Comparison of ENCODE assay signal across 22 cellular contexts in genomic region chr2:201985740-201986735, GRCh38. TPM values are rescaled to one million over a fixed set of nuclear protein-coding genes. Genes with fewer than 3 reads are reported as not detected.
DNase-seq lines count a peak whose midpoint lies in the region; ATAC-seq, FAIRE-seq and TF ChIP-seq lines count a peak whose summit lies in the region.
"Had no signal": no experiment of that assay in that cellular context is flagged by ENCODE, and none has a peak within 500 bp of the region (broad histone marks: within the 10 kb centered on the region; RNA-seq: fewer than 3 reads in every experiment).

No MANE protein-coding gene starts in this region.

- H3K27me3 ChIP-seq in SK-N-SH (ENCODE audit: insufficient read depth) (no peaks in the 10 kb centered on the region), bronchial epithelial cell (ENCODE audit: control insufficient read depth, insufficient read depth, low read length) (no peaks in the 10 kb centered on the region), ascending aorta (no peaks in the 10 kb centered on the region)
- H3K27me3 ChIP-seq: uterus had no signal

- H3K4me3 ChIP-seq in SK-N-SH (ENCODE audit: low read depth in 2 of 2, low read length in 1 of 2) (no peak overlapping the region), bronchial epithelial cell (ENCODE audit: low read depth, low read length) (no peak overlapping the region), ascending aorta (no peak overlapping the region)
- H3K4me3 ChIP-seq: A549, prostate gland, uterus had no signal

- H3K36me3 Mint-ChIP-seq in mesothelial cell of epicardium (no peaks in the 10 kb centered on the region), type B pancreatic cell (no peaks in the 10 kb centered on the region)
- H3K36me3 Mint-ChIP-seq: activated naive CD4-positive, alpha-beta T cell treated with anti-CD3 and anti-CD28 coated beads, Interleukin-2, amount 10 ng/mL, durations not matched to agents 7 days and 5 days; naive thymus-derived CD4-positive, alpha-beta T cell had no signal

- peak; percentile 45; the same call in 2 of the 3 replicates for ATAC-seq in SK-N-SH treated with all-trans-retinoic acid at 6 μM for 48 hours
- ATAC-seq in HG03039 (IDR thresholded peaks at IDR 0.05; ENCODE audit: unreplicated experiment), result no peak
- ATAC-seq: A549; activated CD8-positive, alpha-beta T cell treated with anti-CD3 and anti-CD28 coated beads, Interleukin-2, amount 10 ng/mL, durations not matched to agents 7 days and 5 days had no signal

- H3K27ac Mint-ChIP-seq in mesothelial cell of epicardium (peak overlapping the region; percentile 78), type B pancreatic cell (peak overlapping the region; percentile 51)
- H3K27ac Mint-ChIP-seq: activated CD8-positive, alpha-beta T cell treated with anti-CD3 and anti-CD28 coated beads, Interleukin-2, amount 10 ng/mL, durations not matched to agents 7 days and 5 days; activated naive CD4-positive, alpha-beta T cell treated with anti-CD3 and anti-CD28 coated beads, Interleukin-2, amount 10 ng/mL, durations not matched to agents 7 days and 5 days; activated T-cell treated with anti-CD3 and anti-CD28 coated beads, Interleukin-2, amount 50 U/mL, for 24 hours; endodermal cell; T-helper 1 cell treated with Interleukin-12 subunit alpha and Interleukin-12 subunit beta and Interleukin-4 antibody, amounts not matched to agents 30 μg/mL and 1 μg/mL, for 36 hours had no signal

- no peaks in the 10 kb centered on the region for H3K36me3 ChIP-seq in SK-N-SH (replicated peaks in 1 of 2; ENCODE audit: control insufficient read depth in 1 of 2, insufficient read depth in 2 of 2, low read length in 1 of 2)
- no peaks in the 10 kb centered on the region for H3K36me3 ChIP-seq in bronchial epithelial cell (ENCODE audit: control insufficient read depth, insufficient read depth, low read length)
- H3K36me3 ChIP-seq in ascending aorta, result no peaks in the 10 kb centered on the region
- H3K36me3 ChIP-seq: prostate gland, uterus had no signal

- DNase-seq in SK-N-SH, result no peak
- peak; percentile 55 for DNase-seq in bronchial epithelial cell (ENCODE audit: low read depth)
- DNase-seq in mesothelial cell of epicardium (ENCODE audit: low spot score in 2 of 2, unreplicated experiment in 2 of 2), result no peak
- DNase-seq in type B pancreatic cell (ENCODE audit: extremely low spot score, unreplicated experiment), result no peak
- DNase-seq in effector CD4-positive, alpha-beta T cell, result no peak
- no peak for DNase-seq in ascending aorta (ENCODE audit: low spot score in 2 of 2)
- DNase-seq: activated CD8-positive, alpha-beta T cell treated with anti-CD3 and anti-CD28 coated beads, Interleukin-2, amount 10 ng/mL, durations not matched to agents 7 days and 5 days; activated T-cell treated with anti-CD3 and anti-CD28 coated beads, Interleukin-2, amount 50 U/mL, for 24 hours; endodermal cell; NCI-H187; stimulated activated CD4-positive, alpha-beta T cell treated with anti-CD3 and anti-CD28 coated beads, Interleukin-4, amount 100 ng/mL, for 4 hours; uterus had no signal

- peaks cover 32% of the 10 kb centered on the region for H3K4me1 Mint-ChIP-seq in mesothelial cell of epicardium
- H3K4me1 Mint-ChIP-seq in type B pancreatic cell (ENCODE audit: unreplicated experiment), result peaks cover 27% of the 10 kb centered on the region
- H3K4me1 Mint-ChIP-seq: activated naive CD4-positive, alpha-beta T cell treated with anti-CD3 and anti-CD28 coated beads, Interleukin-2, amount 10 ng/mL, durations not matched to agents 7 days and 5 days had no signal

- no peaks in the 10 kb centered on the region for H3K79me2 ChIP-seq in SK-N-SH (ENCODE audit: insufficient read depth)

- peak overlapping the region in 1 of 2 experiments; percentile 68; a peak in 2 of 4 replicates for H3K27ac ChIP-seq in SK-N-SH (ENCODE audit: low read depth in 2 of 2, low read length in 1 of 2)
- H3K27ac ChIP-seq in ascending aorta, result no peak overlapping the region
- H3K27ac ChIP-seq: A549, uterus had no signal

- no peak for TF ChIP-seq EP300 in SK-N-SH (IDR thresholded peaks at IDR 0.05; ENCODE audit: borderline replicate concordance in 1 of 2, low read depth in 1 of 2, low read length in 1 of 2)

- no peak overlapping the region for H2AFZ ChIP-seq in SK-N-SH (ENCODE audit: low read depth)

- no peaks in the 10 kb centered on the region for H3K9me2 ChIP-seq in SK-N-SH

- H3K9ac ChIP-seq in SK-N-SH, result no peak overlapping the region

- H3F3A ChIP-seq in SK-N-SH (replicated peaks; ENCODE audit: insufficient read depth), result no peaks in the 10 kb centered on the region

- no peak overlapping the region for H3K4me3 Mint-ChIP-seq in mesothelial cell of epicardium
- no peak overlapping the region for H3K4me3 Mint-ChIP-seq in type B pancreatic cell
- H3K4me3 Mint-ChIP-seq: activated CD8-positive, alpha-beta T cell treated with anti-CD3 and anti-CD28 coated beads, Interleukin-2, amount 10 ng/mL, durations not matched to agents 7 days and 5 days; activated naive CD4-positive, alpha-beta T cell treated with anti-CD3 and anti-CD28 coated beads, Interleukin-2, amount 10 ng/mL, durations not matched to agents 7 days and 5 days; activated T-cell treated with anti-CD3 and anti-CD28 coated beads, Interleukin-2, amount 50 U/mL, for 24 hours; endodermal cell; T-helper 1 cell treated with Interleukin-12 subunit alpha and Interleukin-12 subunit beta and Interleukin-4 antibody, amounts not matched to agents 30 μg/mL and 1 μg/mL, for 36 hours had no signal

- H3K4me1 ChIP-seq in SK-N-SH (ENCODE audit: control insufficient read depth in 1 of 2, insufficient read depth in 2 of 2, low read depth in 1 of 2, low read length in 1 of 2) (peaks cover 0 to 32% of the 10 kb centered on the region in 2 experiments; a peak in 1 of 4 replicates), ascending aorta (no peaks in the 10 kb centered on the region)
- H3K4me1 ChIP-seq: A549, prostate gland, uterus had no signal

- TF ChIP-seq CTCF in SK-N-SH (IDR thresholded peaks at IDR 0.05) (no peak), bronchial epithelial cell (IDR thresholded peaks at IDR 0.05; ENCODE audit: insufficient read depth, low read length, severe bottlenecking) (no peak), mesothelial cell of epicardium (IDR thresholded peaks at IDR 0.05; ENCODE audit: unreplicated experiment) (no peak), type B pancreatic cell (conservative IDR thresholded peaks at IDR 0.05) (no peak), ascending aorta (IDR thresholded peaks at IDR 0.05) (no peak)

- POLR2A ChIA-PET in SK-N-SH (lab: Yijun Ruan, JAX), result no interaction called here

- no peak for FAIRE-seq in bronchial epithelial cell (lab: Jason Lieb, UNC)
- FAIRE-seq: A549, D721Med, G401.6, keratinocyte had no signal

- CTCF ChIA-PET in SK-N-SH (lab: Yijun Ruan, JAX), result interaction anchor here (0.6 to 3.4 kb wide), 6 partner anchors 11 to 699 kb away, joined by 3 to 13 read pairs (median 4); no protein-coding TSS in a partner anchor

- H3K27me3 Mint-ChIP-seq in mesothelial cell of epicardium (ENCODE audit: low read depth) (no peaks in the 10 kb centered on the region), type B pancreatic cell (no peaks in the 10 kb centered on the region)
- H3K27me3 Mint-ChIP-seq: activated T-cell treated with anti-CD3 and anti-CD28 coated beads, Interleukin-2, amount 50 U/mL, for 24 hours had no signal

- no peaks in the 10 kb centered on the region for H3K9me3 Mint-ChIP-seq in mesothelial cell of epicardium
- no peaks in the 10 kb centered on the region for H3K9me3 Mint-ChIP-seq in type B pancreatic cell
- H3K9me3 Mint-ChIP-seq: activated naive CD4-positive, alpha-beta T cell treated with anti-CD3 and anti-CD28 coated beads, Interleukin-2, amount 10 ng/mL, durations not matched to agents 7 days and 5 days; activated T-cell treated with anti-CD3 and anti-CD28 coated beads, Interleukin-2, amount 50 U/mL, for 24 hours; endodermal cell; naive thymus-derived CD4-positive, alpha-beta T cell; T-helper 1 cell treated with Interleukin-12 subunit alpha and Interleukin-12 subunit beta and Interleukin-4 antibody, amounts not matched to agents 30 μg/mL and 1 μg/mL, for 36 hours had no signal

- H3K9me3 ChIP-seq in SK-N-SH, result no peaks in the 10 kb centered on the region
- no peaks in the 10 kb centered on the region for H3K9me3 ChIP-seq in ascending aorta
- H3K9me3 ChIP-seq: A549, prostate gland, uterus had no signal

- no peak for TF ChIP-seq RAD21 in SK-N-SH (IDR thresholded peaks at IDR 0.05; ENCODE audit: low read length)

- WGBS in SK-N-SH (ENCODE audit: low lambda C conversion rate), result 94% methylated on average over 13 of the region's 13 CpGs

- intact Hi-C loops in ascending aorta (cut with DNase I), result no loop called here

- H3K4me2 ChIP-seq in SK-N-SH, result no peak overlapping the region
- H3K4me2 ChIP-seq: A549 had no signal

- no peaks in the 10 kb centered on the region for H4K20me1 ChIP-seq in SK-N-SH (ENCODE audit: insufficient read depth)

TF ChIP-seq in SK-N-SH treated with all-trans-retinoic acid at 6 μM for 48 hours, 23 proteins besides CTCF, POLR2A, EP300 and RAD21 (continues in another document):
- no peak for TF ChIP-seq TCF4 (CRISPR knock-in tag; IDR thresholded peaks at IDR 0.05; ENCODE audit: borderline replicate concordance)

TF ChIP-seq in SK-N-SH, 30 proteins besides CTCF, POLR2A, EP300 and RAD21 (continues in another document):
- TF ChIP-seq CHD2 (IDR thresholded peaks at IDR 0.05; ENCODE audit: low read length, partially characterized antibody) (no peak), ZBTB33 (IDR thresholded peaks at IDR 0.05; ENCODE audit: borderline replicate concordance, low read depth) (no peak), ELF1 (IDR thresholded peaks at IDR 0.05) (no peak), GATA2 (CRISPR knock-in tag; IDR thresholded peaks at IDR 0.05) (no peak), TEAD4 (IDR thresholded peaks at IDR 0.05; ENCODE audit: borderline replicate concordance, insufficient read depth) (no peak)

RNA-seq across cellular contexts. Expression of gene FZD7, which starts 47.6 kb away (rescaled TPM):
- 16.1 and 19.7 TPM in 2 replicates for polyA plus RNA-seq in SK-N-SH (2012; rRNA removed)
- polyA plus RNA-seq in SK-N-SH (2012; cell fraction: cytosol; rRNA removed), result 17.1 and 21.4 TPM in 2 replicates
- polyA plus RNA-seq in SK-N-SH (2012; cell fraction: nucleus; rRNA removed), result 12.2 and 15.3 TPM in 2 replicates
- total RNA-seq in bronchial epithelial cell (1.8 and 2.3 TPM in 2 replicates), mesothelial cell of epicardium (126 to 132 TPM (median 132 TPM) in 3 replicates), type B pancreatic cell (ENCODE audit: low replicate concordance) (50.0 and 68.6 TPM in 2 replicates), ascending aorta (32.5 TPM)

Comparison
In these comparisons a context has a peak if more than half of its experiments do, and no peak if none do; other contexts are left out.
1. RNA of gene FZD7, which starts 47.6 kb away (total RNA-seq): 126 to 132 TPM in mesothelial cell of epicardium, 50.0 to 68.6 TPM in type B pancreatic cell and 32.5 TPM in ascending aorta (single experiment); 1.8 to 2.3 TPM in bronchial epithelial cell; every median in the first group is over 10 times any median in the second.